Comparison of ENCODE assay signal across 16 cellular contexts in genomic region chr14:100279133-100279532, GRCh38. TPM values are rescaled to one million over a fixed set of nuclear protein-coding genes. Genes with fewer than 3 reads are reported as not detected.
DNase-seq lines count a peak whose midpoint lies in the region; ATAC-seq and TF ChIP-seq lines count a peak whose summit lies in the region.
"Had no signal": no experiment of that assay in that cellular context is flagged by ENCODE, and none has a peak within 500 bp of the region (broad histone marks: within the 10 kb centered on the region; RNA-seq: fewer than 3 reads in every experiment).

No MANE protein-coding gene starts in this region.

- H3K9me3 ChIP-seq in BLaER1 treated with 17β-estradiol and CSF1 and Interleukin-3, amounts not matched to agents 10 nM and 100 nM (replicated peaks in 1 of 11): no peaks in the 10 kb centered on the region
- no peaks in the 10 kb centered on the region for H3K9me3 ChIP-seq in CD8-positive, alpha-beta memory T cell (ENCODE audit: low read length)
- no peaks in the 10 kb centered on the region for H3K9me3 ChIP-seq in vagina
- H3K9me3 ChIP-seq: body of pancreas, mucosa of descending colon, ovary had no signal

- DNase-seq in CD8-positive, alpha-beta memory T cell: no peak
- DNase-seq in activated CD8-positive, alpha-beta T cell treated with anti-CD3 and anti-CD28 coated beads for 36 hours: no peak
- DNase-seq in naive B cell (no peak), vagina (ENCODE audit: extremely low spot score in 2 of 2) (no peak)
- DNase-seq: activated gamma-delta T cell; body of pancreas; cortex of kidney; foreskin keratinocyte; mucosa of descending colon; NCI-H1105; NCI-H69; ovary; stimulated activated CD4-positive, alpha-beta T cell treated with anti-CD3 and anti-CD28 coated beads, Interleukin-4, amount 100 ng/mL, for 1 hour had no signal

- POLR2A ChIA-PET in CD8-positive, alpha-beta memory T cell (lab: Charles Lee): no interaction called here
- POLR2A ChIA-PET in activated CD8-positive, alpha-beta T cell treated with anti-CD3 and anti-CD28 coated beads for 36 hours (lab: Charles Lee): interaction anchor here (0.9 to 1.0 kb wide), 2 partner anchors 22 to 91 kb away, joined by 3 to 4 read pairs; no protein-coding TSS in a partner anchor

- no peak overlapping the region for H3K4me3 ChIP-seq in BLaER1 treated with 17β-estradiol and CSF1 and Interleukin-3, amounts not matched to agents 10 nM and 100 nM
- H3K4me3 ChIP-seq in CD8-positive, alpha-beta memory T cell (ENCODE audit: low read length): no peak overlapping the region
- no peak overlapping the region for H3K4me3 ChIP-seq in vagina
- H3K4me3 ChIP-seq: body of pancreas, mucosa of descending colon, ovary had no signal

- peaks cover 42 to 94% (median 64%) of the 10 kb centered on the region in 11 experiments for H3K36me3 ChIP-seq in BLaER1 treated with 17β-estradiol and CSF1 and Interleukin-3, amounts not matched to agents 10 nM and 100 nM
- H3K36me3 ChIP-seq in CD8-positive, alpha-beta memory T cell (ENCODE audit: insufficient read depth, low read length): peaks cover 14% of the 10 kb centered on the region
- peaks cover 0 to 15% of the 10 kb centered on the region in 2 donors for H3K36me3 ChIP-seq in vagina
- H3K36me3 ChIP-seq: ovary had no signal

- no peaks in the 10 kb centered on the region for H3K9me3 Mint-ChIP-seq in CD8-positive, alpha-beta memory T cell
- no peaks in the 10 kb centered on the region for H3K9me3 Mint-ChIP-seq in activated CD8-positive, alpha-beta T cell treated with anti-CD3 and anti-CD28 coated beads for 36 hours
- no peaks in the 10 kb centered on the region for H3K9me3 Mint-ChIP-seq in naive B cell

- no peak for TF ChIP-seq POLR2A in vagina (IDR thresholded peaks at IDR 0.05)

- peaks cover 43 to 79% (median 57%) of the 10 kb centered on the region in 3 donors for H3K4me1 Mint-ChIP-seq in CD8-positive, alpha-beta memory T cell
- H3K4me1 Mint-ChIP-seq in activated CD8-positive, alpha-beta T cell treated with anti-CD3 and anti-CD28 coated beads for 36 hours (ENCODE audit: low read depth): peaks cover 49% of the 10 kb centered on the region
- peaks cover 13 to 40% (median 30%) of the 10 kb centered on the region in 3 donors for H3K4me1 Mint-ChIP-seq in naive B cell

- CTCF ChIA-PET in CD8-positive, alpha-beta memory T cell (lab: Charles Lee): interaction anchor here (1.1 to 1.6 kb wide), 5 partner anchors 10 to 42 kb away, joined by 3 read pairs; no protein-coding TSS in a partner anchor
- CTCF ChIA-PET in activated CD8-positive, alpha-beta T cell treated with anti-CD3 and anti-CD28 coated beads for 36 hours (lab: Charles Lee): interaction anchor here (0.9 to 2.6 kb wide), 6 partner anchors 9 to 86 kb away, joined by 3 to 5 read pairs (median 4); no protein-coding TSS in a partner anchor

- peaks cover 92 to 100% (median 100%) of the 10 kb centered on the region in 11 experiments for H4K20me1 ChIP-seq in BLaER1 treated with 17β-estradiol and CSF1 and Interleukin-3, amounts not matched to agents 10 nM and 100 nM

- no peaks in the 10 kb centered on the region for H3K27me3 ChIP-seq in BLaER1 treated with 17β-estradiol and CSF1 and Interleukin-3, amounts not matched to agents 10 nM and 100 nM
- no peaks in the 10 kb centered on the region for H3K27me3 ChIP-seq in CD8-positive, alpha-beta memory T cell (ENCODE audit: insufficient read depth, low read length, poor library complexity, severe bottlenecking)
- H3K27me3 ChIP-seq in vagina: no peaks in the 10 kb centered on the region
- H3K27me3 ChIP-seq: body of pancreas, foreskin keratinocyte, ovary had no signal

- peaks cover 0 to 56% (median 4%) of the 10 kb centered on the region in 3 donors for H3K36me3 Mint-ChIP-seq in CD8-positive, alpha-beta memory T cell
- H3K36me3 Mint-ChIP-seq in activated CD8-positive, alpha-beta T cell treated with anti-CD3 and anti-CD28 coated beads for 36 hours (ENCODE audit: low read depth): peaks cover 33% of the 10 kb centered on the region
- H3K36me3 Mint-ChIP-seq in naive B cell: peaks cover 0 to 4% of the 10 kb centered on the region in 2 donors

- 0 out of 22 replicates have a peak overlapping the region, but pooled peaks of 2 of the 11 experiments have one; percentile 22 to 33 for H3K27ac ChIP-seq in BLaER1 treated with 17β-estradiol and CSF1 and Interleukin-3, amounts not matched to agents 10 nM and 100 nM
- no peak overlapping the region for H3K27ac ChIP-seq in CD8-positive, alpha-beta memory T cell (ENCODE audit: low read depth, low read length)
- no peak overlapping the region for H3K27ac ChIP-seq in vagina
- H3K27ac ChIP-seq: body of pancreas, foreskin keratinocyte, ovary had no signal

- intact Hi-C loops in activated CD8-positive, alpha-beta T cell treated with anti-CD3 and anti-CD28 coated beads for 36 hours (cut with micrococcal nuclease): no loop called here
- intact Hi-C loops in vagina (cut with DNase I): no loop called here

- H3K27me3 Mint-ChIP-seq in CD8-positive, alpha-beta memory T cell: no peaks in the 10 kb centered on the region
- no peaks in the 10 kb centered on the region for H3K27me3 Mint-ChIP-seq in activated CD8-positive, alpha-beta T cell treated with anti-CD3 and anti-CD28 coated beads for 36 hours
- H3K27me3 Mint-ChIP-seq in naive B cell: no peaks in the 10 kb centered on the region

- peak overlapping the region in 1 of 7 donors; percentile 27 for H3K4me3 Mint-ChIP-seq in CD8-positive, alpha-beta memory T cell
- H3K4me3 Mint-ChIP-seq in activated CD8-positive, alpha-beta T cell treated with anti-CD3 and anti-CD28 coated beads for 36 hours: no peak overlapping the region
- peak overlapping the region in 1 of 8 donors; percentile 2 for H3K4me3 Mint-ChIP-seq in naive B cell

- peak overlapping the region in 6 of 8 donors; percentile 29 to 76 (median 45) for H3K27ac Mint-ChIP-seq in CD8-positive, alpha-beta memory T cell
- peak overlapping the region; percentile 70 for H3K27ac Mint-ChIP-seq in activated CD8-positive, alpha-beta T cell treated with anti-CD3 and anti-CD28 coated beads for 36 hours
- peak overlapping the region in 4 of 6 donors; percentile 17 to 56 (median 32) for H3K27ac Mint-ChIP-seq in naive B cell

- no peak for TF ChIP-seq CTCF in activated CD8-positive, alpha-beta T cell treated with anti-CD3 and anti-CD28 coated beads for 36 hours (IDR thresholded peaks at IDR 0.05)
- TF ChIP-seq CTCF in vagina (IDR thresholded peaks at IDR 0.05): no peak

- peak overlapping the region in 3 of 11 experiments; percentile 13 to 38 (median 32); a peak in 3 of 22 replicates for H3K9ac ChIP-seq in BLaER1 treated with 17β-estradiol and CSF1 and Interleukin-3, amounts not matched to agents 10 nM and 100 nM

- peak overlapping the region; percentile 45 to 81 (median 66); a peak in 21 of 22 replicates for H3K4me2 ChIP-seq in BLaER1 treated with 17β-estradiol and CSF1 and Interleukin-3, amounts not matched to agents 10 nM and 100 nM

- ATAC-seq in activated CD8-positive, alpha-beta T cell treated with anti-CD3 and anti-CD28 coated beads for 36 hours: no peak
- ATAC-seq in naive B cell (ENCODE audit: low read depth in 2 of 2) (no peak), HG02610 (IDR thresholded peaks at IDR 0.05; ENCODE audit: unreplicated experiment) (no peak), GM18870 (IDR thresholded peaks at IDR 0.05; ENCODE audit: unreplicated experiment) (no peak)
- ATAC-seq: body of pancreas, foreskin keratinocyte had no signal

- peaks cover 51 to 72% (median 59%) of the 10 kb centered on the region in 10 experiments for H3K4me1 ChIP-seq in BLaER1 treated with 17β-estradiol and CSF1 and Interleukin-3, amounts not matched to agents 10 nM and 100 nM
- peaks cover 9% of the 10 kb centered on the region for H3K4me1 ChIP-seq in CD8-positive, alpha-beta memory T cell (ENCODE audit: insufficient read depth, low read length)
- peaks cover 19% of the 10 kb centered on the region for H3K4me1 ChIP-seq in vagina

RNA-seq across cellular contexts. Expression of gene SLC25A29, which starts 27.1 kb away (rescaled TPM):
- 10 to 100 TPM; 10.4 to 10.5 TPM for total RNA-seq in CD8-positive, alpha-beta memory T cell
- polyA plus RNA-seq in CD8-positive, alpha-beta memory T cell: 7.0 TPM
- 10 to 100 TPM; 23.6 to 24.7 TPM for total RNA-seq in activated CD8-positive, alpha-beta T cell treated with anti-CD3 and anti-CD28 coated beads for 36 hours
- 10 to 100 TPM in 1 of 6 donors, 1 to 10 TPM in 5; 1.8 to 13.3 (median 3.3) TPM for polyA plus RNA-seq in naive B cell (ENCODE audit: low read depth in 6 of 6)
- total RNA-seq in vagina: 58.9 TPM

RNA-seq across cellular contexts. Expression of gene YY1, which starts 40.2 kb away (rescaled TPM):
- total RNA-seq in CD8-positive, alpha-beta memory T cell: 100 to 1,000 TPM; 109 to 116 TPM
- polyA plus RNA-seq in CD8-positive, alpha-beta memory T cell: 24.2 TPM
- 100 to 1,000 TPM; 105 TPM for total RNA-seq in activated CD8-positive, alpha-beta T cell treated with anti-CD3 and anti-CD28 coated beads for 36 hours
- polyA plus RNA-seq in naive B cell (ENCODE audit: low read depth in 6 of 6): 10 to 100 TPM; 12.7 to 25.0 (median 18.7) TPM
- total RNA-seq in vagina: 43.0 TPM

RNA-seq across cellular contexts. Expression of gene SLC25A47, which starts 44.0 kb away (rescaled TPM):
- total RNA-seq in CD8-positive, alpha-beta memory T cell: not detected
- not detected for polyA plus RNA-seq in CD8-positive, alpha-beta memory T cell
- not detected for total RNA-seq in activated CD8-positive, alpha-beta T cell treated with anti-CD3 and anti-CD28 coated beads for 36 hours
- polyA plus RNA-seq in naive B cell (ENCODE audit: low read depth in 6 of 6): not detected
- not detected for total RNA-seq in vagina
- total RNA-seq: body of pancreas, foreskin keratinocyte, ovary had no signal
- polyA plus RNA-seq: foreskin keratinocyte, ovary had no signal
